Comparison of ENCODE assay signal across 8 cellular contexts in genomic region chr22:41831383-41831782, GRCh38. TPM values are rescaled to one million over a fixed set of nuclear protein-coding genes. Genes with fewer than 3 reads are reported as not detected.
DNase-seq lines count a peak whose midpoint lies in the region; ATAC-seq and TF ChIP-seq lines count a peak whose summit lies in the region.

No MANE protein-coding gene starts in this region.

- H4K20me1 ChIP-seq in GM23338 (replicated peaks; ENCODE audit: insufficient read depth) (peaks cover 10% of the 10 kb centered on the region), OCI-LY7 (ENCODE audit: insufficient read depth, low read length) (peaks cover 8% of the 10 kb centered on the region)

- H3K9me3 Mint-ChIP-seq in GM23338 (no peaks in the 10 kb centered on the region), endodermal cell (no peaks in the 10 kb centered on the region), progenitor cell of endocrine pancreas (ENCODE audit: low read depth) (no peaks in the 10 kb centered on the region)

- POLR2A ChIA-PET in OCI-LY7 (lab: Charles Lee), result interaction anchor here (0.6 to 2.0 kb wide), 4 partner anchors 9 to 85 kb away, joined by 3 to 6 read pairs (median 4); no protein-coding TSS in a partner anchor

- ATAC-seq in GM23338, result no peak
- ATAC-seq in left colon, result no peak

- H3K4me3 Mint-ChIP-seq in GM23338 (no peak overlapping the region; the same call in 2 of the 3 replicates), endodermal cell (no peak overlapping the region), progenitor cell of endocrine pancreas (ENCODE audit: low read depth) (peak overlapping the region; percentile 85)

- H3K4me1 Mint-ChIP-seq in GM23338 (peaks cover 33% of the 10 kb centered on the region), endodermal cell (peaks cover 17% of the 10 kb centered on the region), progenitor cell of endocrine pancreas (ENCODE audit: low read depth) (peaks cover 22% of the 10 kb centered on the region)

- peak overlapping the region; percentile 71; the same call in 1 of the 2 replicates for H3K4me2 ChIP-seq in GM23338
- H3K4me2 ChIP-seq in OCI-LY7 (ENCODE audit: low read length), result peak overlapping the region; percentile 89; the same call in 1 of the 2 replicates

- H3K27me3 Mint-ChIP-seq in GM23338 (ENCODE audit: insufficient read depth, low read depth, poor library complexity) (peaks cover 8% of the 10 kb centered on the region), endodermal cell (ENCODE audit: insufficient read depth) (no peaks in the 10 kb centered on the region), progenitor cell of endocrine pancreas (no peaks in the 10 kb centered on the region)

- DNase-seq in GM23338 (ENCODE audit: low spot score) (no peak), OCI-LY7 (ENCODE audit: low spot score) (peak; percentile 32), endodermal cell (no peak), progenitor cell of endocrine pancreas (ENCODE audit: low spot score, unreplicated experiment) (no peak), NCI-H82 treated with DMSO at 0.1 percent for 48 hours (lab: John Stamatoyannopoulos, UW; ENCODE audit: unreplicated experiment) (no peak), left colon (no peak), posterior cingulate gyrus (no peak), HPDE6-E6E7 (ENCODE audit: extremely low spot score) (no peak)

- peaks cover 20% of the 10 kb centered on the region for H3K36me3 Mint-ChIP-seq in GM23338 (ENCODE audit: low read depth)
- H3K36me3 Mint-ChIP-seq in endodermal cell (ENCODE audit: low read depth), result peaks cover 11% of the 10 kb centered on the region
- peaks cover 6% of the 10 kb centered on the region for H3K36me3 Mint-ChIP-seq in progenitor cell of endocrine pancreas (ENCODE audit: insufficient read depth)

- peaks cover 9% of the 10 kb centered on the region; the same call in 1 of the 2 replicates for H3K36me3 ChIP-seq in GM23338 (ENCODE audit: insufficient read depth)
- H3K36me3 ChIP-seq in OCI-LY7 (ENCODE audit: insufficient read depth, low read length), result peaks cover 32% of the 10 kb centered on the region
- H3K36me3 ChIP-seq in endodermal cell (ENCODE audit: control insufficient read depth, insufficient read depth, low read length), result peaks cover 9% of the 10 kb centered on the region

- intact Hi-C loops in OCI-LY7 (cut with micrococcal nuclease; ENCODE audit: unreplicated experiment), result loop anchor here (5.0 kb wide), 1 partner anchor 91 kb away; no protein-coding TSS in a partner anchor
- intact Hi-C loops in left colon (cut with DNase I, micrococcal nuclease), result no loop called here
- intact Hi-C loops in posterior cingulate gyrus (cut with DNase I), result no loop called here

- peaks cover 5% of the 10 kb centered on the region; the same call in 1 of the 2 replicates for H3F3A ChIP-seq in GM23338 (replicated peaks; ENCODE audit: low read depth)

- H3K27ac ChIP-seq in GM23338 (ENCODE audit: low read depth), result peak overlapping the region; percentile 97
- H3K27ac ChIP-seq in OCI-LY7 (ENCODE audit: low read depth, low read length, poor library complexity, severe bottlenecking), result peak overlapping the region; percentile 84
- H3K27ac ChIP-seq in endodermal cell (ENCODE audit: low read depth, low read length), result peak overlapping the region; percentile 3

- TF ChIP-seq CTCF in GM23338 (conservative IDR thresholded peaks at IDR 0.05; ENCODE audit: low read depth in 2 of 2) (no peak), OCI-LY7 (conservative IDR thresholded peaks at IDR 0.05; ENCODE audit: low read length) (no peak), endodermal cell (conservative IDR thresholded peaks at IDR 0.05) (no peak), progenitor cell of endocrine pancreas (IDR thresholded peaks at IDR 0.05; ENCODE audit: unreplicated experiment) (no peak)

- H3K9ac ChIP-seq in endodermal cell (ENCODE audit: extremely low read depth, low read length, poor library complexity, severe bottlenecking), result no peak overlapping the region

- H3K4me1 ChIP-seq in GM23338 (ENCODE audit: insufficient read depth), result peaks cover 23% of the 10 kb centered on the region
- H3K4me1 ChIP-seq in OCI-LY7 (ENCODE audit: insufficient read depth, low read length, poor library complexity, severe bottlenecking), result peaks cover 52% of the 10 kb centered on the region
- H3K4me1 ChIP-seq in endodermal cell (ENCODE audit: control insufficient read depth, insufficient read depth, low read length), result peaks cover 4% of the 10 kb centered on the region

- H3K79me2 ChIP-seq in GM23338 (replicated peaks; ENCODE audit: insufficient read depth) (peaks cover 32% of the 10 kb centered on the region), OCI-LY7 (ENCODE audit: insufficient read depth, low read depth, low read length) (peaks cover 44% of the 10 kb centered on the region)

- H3K27ac Mint-ChIP-seq in GM23338 (peak overlapping the region; percentile 59), endodermal cell (peak overlapping the region; percentile 99), progenitor cell of endocrine pancreas (peak overlapping the region; percentile 98)

- H3K9me3 ChIP-seq in OCI-LY7 (ENCODE audit: low read length) (no peaks in the 10 kb centered on the region; the same call in 1 of the 2 replicates), endodermal cell (ENCODE audit: control insufficient read depth, low read length) (no peaks in the 10 kb centered on the region)

- H3K9me2 ChIP-seq in GM23338 (ENCODE audit: insufficient read depth) (no peaks in the 10 kb centered on the region), OCI-LY7 (ENCODE audit: insufficient read depth, low read length) (no peaks in the 10 kb centered on the region)

- BruUV-seq in OCI-LY7 (replicated peaks; lab: Mats Ljungman, UMichigan), result no TSS peak

- no peak overlapping the region for H3K4me3 ChIP-seq in GM23338
- H3K4me3 ChIP-seq in OCI-LY7 (ENCODE audit: low read depth, low read length, poor library complexity, severe bottlenecking), result peak overlapping the region; percentile 90
- H3K4me3 ChIP-seq in endodermal cell (ENCODE audit: low read length), result no peak overlapping the region

- CTCF ChIA-PET in OCI-LY7 (lab: Charles Lee; ENCODE audit: unreplicated experiment), result no interaction called here

- H2AFZ ChIP-seq in GM23338 (no peak overlapping the region), OCI-LY7 (ENCODE audit: low read length) (no peak overlapping the region)

- H3K27me3 ChIP-seq in GM23338 (ENCODE audit: insufficient read depth), result no peaks in the 10 kb centered on the region
- no peaks in the 10 kb centered on the region for H3K27me3 ChIP-seq in endodermal cell (ENCODE audit: control insufficient read depth, insufficient read depth, low read length, poor library complexity, severe bottlenecking)

- 93 to 96% methylated on average over 6 of the region's 6 CpGs for WGBS in endodermal cell (ENCODE audit: insufficient coverage in 1 of 2, insufficient read length in 1 of 2), 2 experiments

TF ChIP-seq in GM23338, 12 proteins besides CTCF, POLR2A, EP300 and RAD21:
- TF ChIP-seq EZH2phosphoT487 (IDR thresholded peaks at IDR 0.05; ENCODE audit: unreplicated experiment), result no peak

RNA-seq across cellular contexts. Expression of gene SREBF2, which starts 1.5 kb away (rescaled TPM):
- total RNA-seq in GM23338 (2014; rRNA removed; shearing (Covaris generic)), result 147 and 163 TPM in 2 replicates
- polyA plus RNA-seq in GM23338 (2016; fragmentation: Nextera tagmentation; extraction: Ambion mirVana), result 48.7 and 49.8 TPM in 2 replicates
- 132 and 167 TPM in 2 replicates for total RNA-seq in OCI-LY7 (2014; rRNA removed; shearing (Covaris generic))
- total RNA-seq in OCI-LY7 (2022), result 312 and 330 TPM in 2 replicates
- 100 to 1,000 TPM; 125 to 135 TPM for total RNA-seq in endodermal cell
- 220 TPM for polyA plus RNA-seq in endodermal cell (2013, experiment 1 of 2)
- polyA plus RNA-seq in endodermal cell (2013, experiment 2 of 2), result 204 TPM
- 154 and 156 TPM in 2 replicates for total RNA-seq in progenitor cell of endocrine pancreas
- 100 to 1,000 TPM; 172 to 215 TPM for total RNA-seq in left colon

RNA-seq across cellular contexts. Expression of gene CCDC134, which starts 30.9 kb away (rescaled TPM):
- total RNA-seq in GM23338 (2014; rRNA removed; shearing (Covaris generic)), result 21.0 and 24.5 TPM in 2 replicates
- 2.7 and 4.2 TPM in 2 replicates for polyA plus RNA-seq in GM23338 (2016; fragmentation: Nextera tagmentation; extraction: Ambion mirVana)
- 21.7 and 23.8 TPM in 2 replicates for total RNA-seq in OCI-LY7 (2014; rRNA removed; shearing (Covaris generic))
- total RNA-seq in OCI-LY7 (2022) (17.3 and 17.4 TPM in 2 replicates), endodermal cell (10 to 100 TPM; 15.0 to 21.0 TPM), progenitor cell of endocrine pancreas (23.3 and 24.2 TPM in 2 replicates), left colon (10 to 100 TPM in 1 of 2 donors, 1 to 10 TPM in 1; 8.8 to 11.0 TPM)
- 7.2 TPM for polyA plus RNA-seq in endodermal cell (2013, experiment 1 of 2)
- polyA plus RNA-seq in endodermal cell (2013, experiment 2 of 2), result 8.8 TPM

Comparison
In these comparisons a context has a peak if more than half of its experiments do, and no peak if none do; other contexts are left out.
1. H3K27ac ChIP-seq: peak in every context shown above with its lines; median percentile 97 in GM23338; 84 in OCI-LY7; 3 in endodermal cell.